Comparison of ENCODE assay signal across 9 cellular contexts in genomic region chr15:62469478-62469873, GRCh38.
DNase-seq lines count a peak whose midpoint lies in the region; ATAC-seq and TF ChIP-seq lines count a peak whose summit lies in the region.
"Had no signal": no experiment of that assay in that cellular context is flagged by ENCODE, and none has a peak within 500 bp of the region (broad histone marks: within the 10 kb centered on the region; RNA-seq: fewer than 3 reads in every experiment).

No MANE protein-coding gene starts in this region.

- no peaks in the 10 kb centered on the region for H4K20me1 ChIP-seq in SK-N-SH (ENCODE audit: insufficient read depth)

- no peak for TF ChIP-seq EP300 in SK-N-SH (IDR thresholded peaks at IDR 0.05; ENCODE audit: borderline replicate concordance in 1 of 2, low read depth in 1 of 2, low read length in 1 of 2)

- H2AFZ ChIP-seq in SK-N-SH (ENCODE audit: low read depth), result no peak overlapping the region

- H3K9me3 ChIP-seq in AG04450 (ENCODE audit: control insufficient read depth, insufficient read depth, low read length), result no peaks in the 10 kb centered on the region
- H3K9me3 ChIP-seq in SK-N-SH, result no peaks in the 10 kb centered on the region
- H3K9me3 ChIP-seq in left ventricle myocardium inferior (replicated peaks), result no peaks in the 10 kb centered on the region

- H3K4me1 ChIP-seq in SK-N-SH (ENCODE audit: control insufficient read depth in 1 of 2, insufficient read depth in 2 of 2, low read depth in 1 of 2, low read length in 1 of 2) (peaks cover 28 to 42% of the 10 kb centered on the region in 2 experiments), left ventricle myocardium inferior (peaks cover 80% of the 10 kb centered on the region)

- intact Hi-C loops in left ventricle myocardium inferior (cut with micrococcal nuclease), result no loop called here
- intact Hi-C loops in sciatic nerve (cut with DNase I), result no loop called here

- ATAC-seq in sciatic nerve, result peak; percentile 71

- H3K79me2 ChIP-seq in SK-N-SH (ENCODE audit: insufficient read depth), result peaks cover 60% of the 10 kb centered on the region

- no peaks in the 10 kb centered on the region for H3K9me2 ChIP-seq in SK-N-SH

- TF ChIP-seq RAD21 in SK-N-SH (IDR thresholded peaks at IDR 0.05; ENCODE audit: low read length), result no peak

- no peak for DNase-seq in AG04450 (ENCODE audit: low read depth, low spot score)
- no peak for DNase-seq in SK-N-SH
- no peak for DNase-seq in left ventricle myocardium inferior
- DNase-seq in sciatic nerve (ENCODE audit: low spot score), result no peak
- no peak for DNase-seq in NCI-H187 treated with DMSO at 0.1 percent for 48 hours (lab: John Stamatoyannopoulos, UW)
- no peak for DNase-seq in NCI-H1417 treated with DMSO at 0.1 percent for 48 hours (lab: John Stamatoyannopoulos, UW)
- no peak for DNase-seq in RWPE1 (ENCODE audit: low spot score)
- no peak for DNase-seq in NCI-H2227 (lab: John Stamatoyannopoulos, UW; ENCODE audit: unreplicated experiment)
- DNase-seq: NCI-H526 had no signal

- TF ChIP-seq CTCF in AG04450 (IDR thresholded peaks at IDR 0.05; ENCODE audit: low read depth, low read length), result no peak
- TF ChIP-seq CTCF in SK-N-SH (IDR thresholded peaks at IDR 0.05), result no peak
- no peak for TF ChIP-seq CTCF in left ventricle myocardium inferior (IDR thresholded peaks at IDR 0.05; ENCODE audit: borderline replicate concordance)
- no peak for TF ChIP-seq CTCF in RWPE1 (conservative IDR thresholded peaks at IDR 0.05; ENCODE audit: low read depth)

- H3K27ac ChIP-seq in AG04450 (ENCODE audit: low read depth, low read length) (peak overlapping the region; percentile 92), SK-N-SH (ENCODE audit: low read depth in 2 of 2, low read length in 1 of 2) (peak overlapping the region in 1 of 2 experiments; percentile 90; a peak in 2 of 4 replicates), left ventricle myocardium inferior (replicated peaks) (peak overlapping the region; percentile 81), RWPE1 (no peak overlapping the region)

- H3K4me3 ChIP-seq in AG04450 (ENCODE audit: low read depth, low read length), result no peak overlapping the region
- H3K4me3 ChIP-seq in SK-N-SH (ENCODE audit: low read depth in 2 of 2, low read length in 1 of 2), result no peak overlapping the region
- H3K4me3 ChIP-seq in left ventricle myocardium inferior, result no peak overlapping the region

- H3K4me2 ChIP-seq in SK-N-SH, result peak overlapping the region; percentile 58; the same call in 1 of the 2 replicates

- H3K27me3 ChIP-seq in AG04450 (ENCODE audit: control insufficient read depth, insufficient read depth, low read length), result no peaks in the 10 kb centered on the region
- H3K27me3 ChIP-seq in SK-N-SH (ENCODE audit: insufficient read depth), result no peaks in the 10 kb centered on the region
- no peaks in the 10 kb centered on the region for H3K27me3 ChIP-seq in left ventricle myocardium inferior (ENCODE audit: low read depth)

- H3K36me3 ChIP-seq in SK-N-SH (replicated peaks in 1 of 2; ENCODE audit: control insufficient read depth in 1 of 2, insufficient read depth in 2 of 2, low read length in 1 of 2), result no peaks in the 10 kb centered on the region
- H3K36me3 ChIP-seq in left ventricle myocardium inferior, result no peaks in the 10 kb centered on the region

- CTCF ChIA-PET in AG04450 (lab: Charles Lee) (interaction anchor here (1.3 kb wide), 1 partner anchor 273 kb away, joined by 5 read pairs; no protein-coding TSS in a partner anchor), SK-N-SH (lab: Yijun Ruan, JAX) (interaction anchor here (1.4 kb wide), 1 partner anchor 78 kb away, joined by 6 read pairs; no protein-coding TSS in a partner anchor), RWPE1 (lab: Yijun Ruan, JAX) (interaction anchor here (0.6 kb wide), 1 partner anchor 8 kb away, joined by 3 read pairs; no protein-coding TSS in a partner anchor)

- POLR2A ChIA-PET in AG04450 (lab: Yijun Ruan, JAX) (interaction anchor here (1.1 to 1.2 kb wide), 5 partner anchors 9 to 78 kb away, joined by 3 to 5 read pairs (median 3); no protein-coding TSS in a partner anchor), SK-N-SH (lab: Yijun Ruan, JAX) (interaction anchor here (0.6 kb wide), 1 partner anchor 104 kb away, joined by 3 read pairs; no protein-coding TSS in a partner anchor), RWPE1 (lab: Yijun Ruan, JAX; ENCODE audit: low non-redundant PET) (no interaction called here)

- peaks cover 20% of the 10 kb centered on the region for H3F3A ChIP-seq in SK-N-SH (replicated peaks; ENCODE audit: insufficient read depth)

- H3K9ac ChIP-seq in SK-N-SH, result peak overlapping the region; percentile 42; the same call in 1 of the 2 replicates

TF ChIP-seq in SK-N-SH, 30 proteins besides CTCF, POLR2A, EP300 and RAD21:
- TF ChIP-seq YY1 (IDR thresholded peaks at IDR 0.05; ENCODE audit: low read depth), result 0 out of 2 replicates have a peak, but pooled peaks have one; percentile 19
- TF ChIP-seq TEAD4 (IDR thresholded peaks at IDR 0.05; ENCODE audit: borderline replicate concordance, insufficient read depth), result no peak
